ENCODE assay signal across 9 cellular contexts in genomic region chrX:115642895-115643530, GRCh38.
DNase-seq lines count a peak whose midpoint lies in the region; ATAC-seq and TF ChIP-seq lines count a peak whose summit lies in the region.
"Had no signal": no experiment of that assay in that cellular context is flagged by ENCODE, and none has a peak within 500 bp of the region (broad histone marks: within the 10 kb centered on the region; RNA-seq: fewer than 3 reads in every experiment).

No MANE protein-coding gene starts in this region.

- no peak overlapping the region for H3K4me2 ChIP-seq in OCI-LY1 (ENCODE audit: low read length)

- no peak overlapping the region for H3K27ac ChIP-seq in OCI-LY1 (ENCODE audit: low read depth, low read length, poor library complexity, severe bottlenecking)
- peak overlapping the region in 1 of 2 donors; percentile 49 for H3K27ac ChIP-seq in breast epithelium
- H3K27ac ChIP-seq in suprapubic skin = no peak overlapping the region

- no peaks in the 10 kb centered on the region for H3K9me2 ChIP-seq in OCI-LY1 (ENCODE audit: low read depth, low read length)

- TF ChIP-seq CTCF in HFF-Myc (IDR thresholded peaks at IDR 0.05; ENCODE audit: low read depth, low read length, missing control alignments) (peak; percentile 52), OCI-LY1 (IDR thresholded peaks at IDR 0.05; ENCODE audit: low read length) (peak; percentile 64), breast epithelium (IDR thresholded peaks at IDR 0.05) (peak; percentile 75 to 92 (median 90)), suprapubic skin (IDR thresholded peaks at IDR 0.05) (peak; percentile 72 to 98)

- DNase-seq in NCI-H2171 treated with DMSO at 0.1 percent for 48 hours (lab: John Stamatoyannopoulos, UW) (peak; percentile 30), NCI-H2171 (lab: John Stamatoyannopoulos, UW) (no peak), HFF-Myc (ENCODE audit: extremely low read depth, low read depth) (peak; percentile 55), breast epithelium (ENCODE audit: low spot score in 2 of 2) (no peak), left colon (peak in 1 of 2 donors; percentile 16), suprapubic skin (ENCODE audit: low spot score in 2 of 2) (no peak)

- H3K9me3 ChIP-seq in OCI-LY1 (ENCODE audit: low read length) (no peaks in the 10 kb centered on the region), breast epithelium (no peaks in the 10 kb centered on the region), suprapubic skin (no peaks in the 10 kb centered on the region)

- intact Hi-C loops in breast epithelium (cut with DNase I; ENCODE audit: low total_unique reads) = loop anchor here (10.0 kb wide), 1 partner anchor 308 kb away; no protein-coding TSS in a partner anchor
- intact Hi-C loops in left colon (cut with DNase I, micrococcal nuclease) = loop anchor here in 1 of 2 donors (2.0 kb wide), 1 partner anchor 316 kb away; no protein-coding TSS in a partner anchor

- H3K4me1 ChIP-seq in OCI-LY1 (ENCODE audit: insufficient read depth, low read length, severe bottlenecking) (no peaks in the 10 kb centered on the region), breast epithelium (no peaks in the 10 kb centered on the region), suprapubic skin (no peaks in the 10 kb centered on the region)

- no peak overlapping the region for H2AFZ ChIP-seq in OCI-LY1 (ENCODE audit: low read length)

- H3K27me3 ChIP-seq in OCI-LY1 (ENCODE audit: insufficient read depth, low read length) = no peaks in the 10 kb centered on the region
- peaks cover 0 to 37% of the 10 kb centered on the region in 2 donors for H3K27me3 ChIP-seq in breast epithelium
- no peaks in the 10 kb centered on the region for H3K27me3 ChIP-seq in suprapubic skin

- H3F3A ChIP-seq in OCI-LY1 (ENCODE audit: insufficient read depth, low read length) = no peaks in the 10 kb centered on the region

- TF ChIP-seq EP300 in suprapubic skin (IDR thresholded peaks at IDR 0.05) = no peak

- no peak overlapping the region for H3K9ac ChIP-seq in OCI-LY1 (ENCODE audit: low read length)

- H3K79me2 ChIP-seq in OCI-LY1 (ENCODE audit: insufficient read depth, low read length) = no peaks in the 10 kb centered on the region

- H3K36me3 ChIP-seq in OCI-LY1 (ENCODE audit: insufficient read depth, low read length) = no peaks in the 10 kb centered on the region
- no peaks in the 10 kb centered on the region for H3K36me3 ChIP-seq in breast epithelium
- H3K36me3 ChIP-seq in suprapubic skin = peaks cover 23% of the 10 kb centered on the region

- ATAC-seq in left colon (peak; percentile 28), HG02588 (IDR thresholded peaks at IDR 0.05; ENCODE audit: unreplicated experiment) (no peak)
- ATAC-seq: activated naive CD4-positive, alpha-beta T cell treated with anti-CD3 and anti-CD28 coated beads, Interleukin-2, amount 50 U/mL, for 72 hours had no signal

- TF ChIP-seq POLR2A in breast epithelium (IDR thresholded peaks at IDR 0.05) = no peak
- no peak for TF ChIP-seq POLR2A in suprapubic skin (IDR thresholded peaks at IDR 0.05)

- H3K4me3 ChIP-seq in HFF-Myc (replicated peaks; ENCODE audit: low read depth, low read length) (no peak overlapping the region), OCI-LY1 (ENCODE audit: low read depth, low read length, poor library complexity, severe bottlenecking) (no peak overlapping the region), breast epithelium (no peak overlapping the region), suprapubic skin (no peak overlapping the region)

- no peaks in the 10 kb centered on the region for H4K20me1 ChIP-seq in OCI-LY1 (ENCODE audit: insufficient read depth, low read length)

- 29% methylated on average over 5 of the region's 5 CpGs for WGBS in suprapubic skin

Comparison
In these comparisons a context has a peak if more than half of its experiments do, and no peak if none do; other contexts are left out.
1. DNase-seq: peak in NCI-H2171 treated with DMSO at 0.1 percent for 48 hours (single experiment) and HFF-Myc (single experiment); none in NCI-H2171 (single experiment), breast epithelium (0 of 2) and suprapubic skin (0 of 2).
2. Peak in every context shown above with its lines, with median percentiles within 50 percentile points of each other: CTCF ChIP-seq.